Comparison of ENCODE assay signal across 16 cellular contexts in the genomic region with DNA sequence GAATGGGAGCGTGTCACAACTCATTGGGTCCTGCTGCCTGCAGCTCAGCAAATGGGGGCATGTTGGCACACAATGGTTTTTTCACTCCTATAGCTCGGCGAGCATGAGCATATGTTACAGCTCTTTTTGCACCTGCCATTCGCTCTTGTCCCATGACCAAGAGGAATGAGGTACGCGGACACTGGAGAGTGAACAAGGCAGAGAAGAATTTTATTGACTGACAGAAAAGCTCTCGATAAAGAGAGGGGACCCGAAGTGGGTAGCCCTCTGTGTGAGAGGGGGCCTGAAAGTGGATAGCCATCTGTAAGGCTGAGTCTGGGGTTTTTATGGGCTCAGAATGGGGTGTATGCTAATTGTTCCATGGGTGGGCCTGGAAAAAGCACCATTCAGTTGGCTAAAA. TPM values are rescaled to one million over a fixed set of nuclear protein-coding genes. Genes with fewer than 3 reads are reported as not detected.
DNase-seq lines count a peak whose midpoint lies in the region; ATAC-seq and TF ChIP-seq lines count a peak whose summit lies in the region.
"Had no signal": no experiment of that assay in that cellular context is flagged by ENCODE, and none has a peak within 500 bp of the region (broad histone marks: within the 10 kb centered on the region; RNA-seq: fewer than 3 reads in every experiment).

No MANE protein-coding gene starts in this region.

- H2AFZ ChIP-seq in hepatocyte (no peak overlapping the region), trophoblast cell (ENCODE audit: insufficient read depth, low read length, poor library complexity) (no peak overlapping the region)

- H3K27me3 ChIP-seq in hepatocyte (no peaks in the 10 kb centered on the region), trophoblast cell (ENCODE audit: insufficient read depth, low read length) (no peaks in the 10 kb centered on the region), HAP-1 (ENCODE audit: low read depth) (no peaks in the 10 kb centered on the region)
- H3K27me3 ChIP-seq: BLaER1 had no signal

- H4K20me1 ChIP-seq in hepatocyte (ENCODE audit: insufficient read depth, poor library complexity, severe bottlenecking): no peaks in the 10 kb centered on the region
- H4K20me1 ChIP-seq: BLaER1 had no signal

- H3K14ac ChIP-seq in trophoblast cell (ENCODE audit: low read length): no peak overlapping the region

- ATAC-seq in activated T-cell treated with anti-CD3 and anti-CD28 coated beads, Interleukin-2, amount 50 U/mL, for 72 hours (replicated peaks in 1 of 2): no peak
- ATAC-seq: GM12878 had no signal

- no peak overlapping the region for H4K91ac ChIP-seq in trophoblast cell (ENCODE audit: low read depth, low read length)

- no peak overlapping the region for H4K8ac ChIP-seq in trophoblast cell (ENCODE audit: low read depth, low read length)

- no peak overlapping the region for H3K27ac Mint-ChIP-seq in activated T-cell treated with anti-CD3 and anti-CD28 coated beads, Interleukin-2, amount 50 U/mL, for 72 hours
- H3K27ac Mint-ChIP-seq: H9, HFFc6 had no signal

- no peak for TF ChIP-seq CTCF in hepatocyte (IDR thresholded peaks at IDR 0.05; ENCODE audit: poor library complexity)

- H2BK12ac ChIP-seq in trophoblast cell (ENCODE audit: low read length): no peak overlapping the region

- no peak overlapping the region for H4K12ac ChIP-seq in trophoblast cell (ENCODE audit: low read depth, low read length)

- H3K4me1 ChIP-seq in hepatocyte (ENCODE audit: insufficient read depth) (peaks cover 14% of the 10 kb centered on the region), trophoblast cell (ENCODE audit: control insufficient read depth in 1 of 2, insufficient read depth in 2 of 2, low read length in 2 of 2) (peaks cover 3 to 7% of the 10 kb centered on the region in 2 experiments), HAP-1 (peaks cover 3% of the 10 kb centered on the region)
- H3K4me1 ChIP-seq: BLaER1 had no signal

- H2BK5ac ChIP-seq in trophoblast cell (ENCODE audit: low read depth, low read length, poor library complexity): no peak overlapping the region

- no peak overlapping the region for H3K18ac ChIP-seq in trophoblast cell (ENCODE audit: low read length)

- H3K79me2 ChIP-seq in hepatocyte (no peaks in the 10 kb centered on the region), trophoblast cell (ENCODE audit: control insufficient read depth, insufficient read depth, low read length, poor library complexity) (no peaks in the 10 kb centered on the region)

- H3K4me3 Mint-ChIP-seq in activated T-cell treated with anti-CD3 and anti-CD28 coated beads, Interleukin-2, amount 50 U/mL, for 72 hours: no peak overlapping the region
- H3K4me3 Mint-ChIP-seq: H9, HFFc6 had no signal

- in situ Hi-C loops in HAP-1 (cut with MboI; ENCODE audit: low sequenced_read_pairs): loop anchor here (25.0 kb wide), 2 partner anchors 541 to 716 kb away; no protein-coding TSS in a partner anchor

- no peaks in the 10 kb centered on the region for H3K27me3 Mint-ChIP-seq in activated T-cell treated with anti-CD3 and anti-CD28 coated beads, Interleukin-2, amount 50 U/mL, for 72 hours (ENCODE audit: low read depth)

- peak overlapping the region; percentile 23 for H3K23ac ChIP-seq in trophoblast cell (ENCODE audit: low read length)

- no peaks in the 10 kb centered on the region for H3K4me1 Mint-ChIP-seq in activated T-cell treated with anti-CD3 and anti-CD28 coated beads, Interleukin-2, amount 50 U/mL, for 72 hours (ENCODE audit: low read depth)
- H3K4me1 Mint-ChIP-seq: H9 had no signal

- H3K4me3 ChIP-seq in hepatocyte: no peak overlapping the region
- H3K4me3 ChIP-seq in trophoblast cell (ENCODE audit: low read depth, low read length): no peak overlapping the region
- H3K4me3 ChIP-seq in HAP-1: no peak overlapping the region
- H3K4me3 ChIP-seq: BLaER1, GM12878 had no signal

- H3K36me3 Mint-ChIP-seq in activated T-cell treated with anti-CD3 and anti-CD28 coated beads, Interleukin-2, amount 50 U/mL, for 72 hours (ENCODE audit: insufficient read depth in 2 of 2): peaks cover 6 to 15% of the 10 kb centered on the region in 2 donors

- DNase-seq in DMS53 (lab: John Stamatoyannopoulos, UW): peak; percentile 24
- no peak for DNase-seq in DMS53 treated with DMSO at 0.1 percent for 48 hours (lab: John Stamatoyannopoulos, UW; ENCODE audit: unreplicated experiment)
- no peak for DNase-seq in hepatocyte (ENCODE audit: low spot score)
- no peak for DNase-seq in trophoblast cell
- no peak for DNase-seq in HAP-1 (ENCODE audit: low spot score in 2 of 2)
- no peak for DNase-seq in cerebellum (ENCODE audit: low spot score)
- no peak for DNase-seq in activated T-cell treated with anti-CD3 and anti-CD28 coated beads, Interleukin-2, amount 50 U/mL, for 72 hours
- DNase-seq: AML-193; Caco-2; CD8-positive, alpha-beta memory T cell; GOT3; H9; HFFc6 had no signal

- no peak overlapping the region for H2AK5ac ChIP-seq in trophoblast cell (ENCODE audit: low read length)

- H2BK120ac ChIP-seq in trophoblast cell (ENCODE audit: insufficient read depth, low read length, poor library complexity): no peak overlapping the region

- no peaks in the 10 kb centered on the region for H3K36me3 ChIP-seq in hepatocyte (replicated peaks; ENCODE audit: insufficient read depth, low read depth)
- no peaks in the 10 kb centered on the region for H3K36me3 ChIP-seq in trophoblast cell (ENCODE audit: control insufficient read depth in 1 of 2, insufficient read depth in 2 of 2, low read length in 2 of 2)
- no peaks in the 10 kb centered on the region for H3K36me3 ChIP-seq in HAP-1 (replicated peaks)

- H3K79me1 ChIP-seq in trophoblast cell (ENCODE audit: low read length): peaks cover 2% of the 10 kb centered on the region

- 98% methylated on average over 8 of the region's 8 CpGs for WGBS in hepatocyte (ENCODE audit: low lambda C conversion rate, missing lambda C conversion rate)
- WGBS in trophoblast cell (ENCODE audit: extremely low coverage, insufficient coverage, insufficient read length): no CpG with 5 or more reads among the region's 8 CpGs

- no peak overlapping the region for H3K9ac ChIP-seq in trophoblast cell (ENCODE audit: low read length)
- H3K9ac ChIP-seq: BLaER1 had no signal

- H3K9me2 ChIP-seq in hepatocyte (replicated peaks; ENCODE audit: insufficient read depth): no peaks in the 10 kb centered on the region

- H3K9me3 ChIP-seq in hepatocyte (ENCODE audit: low read depth): no peaks in the 10 kb centered on the region
- peaks cover 11% of the 10 kb centered on the region for H3K9me3 ChIP-seq in trophoblast cell (ENCODE audit: insufficient read depth, low read depth, low read length)
- H3K9me3 ChIP-seq in HAP-1: peaks cover 3% of the 10 kb centered on the region

- H3K27ac ChIP-seq in hepatocyte (peak overlapping the region; percentile 39), trophoblast cell (ENCODE audit: low read depth, low read length) (no peak overlapping the region)
- H3K27ac ChIP-seq: 22Rv1, BLaER1 had no signal

- peaks cover 5 to 12% of the 10 kb centered on the region in 2 donors for H3K9me3 Mint-ChIP-seq in activated T-cell treated with anti-CD3 and anti-CD28 coated beads, Interleukin-2, amount 50 U/mL, for 72 hours

- H3K4ac ChIP-seq in trophoblast cell (ENCODE audit: low read depth, low read length): no peak overlapping the region

- H3K4me2 ChIP-seq in hepatocyte (no peak overlapping the region), trophoblast cell (ENCODE audit: low read length) (no peak overlapping the region)
- H3K4me2 ChIP-seq: BLaER1 had no signal

RNA-seq across cellular contexts. Expression of a gene that starts 5.5 kb away (rescaled TPM):
- total RNA-seq in hepatocyte (19.7 and 22.5 TPM in 2 replicates), cerebellum (21.6 TPM)
- 18.0 and 30.9 TPM in 2 replicates for polyA plus RNA-seq in hepatocyte
- polyA plus RNA-seq in trophoblast cell (2013): 5.2 and 5.8 TPM in 2 replicates
- 10 to 100 TPM in 1 of 2 donors, 1 to 10 TPM in 1; 9.6 to 10.8 TPM for total RNA-seq in activated T-cell treated with anti-CD3 and anti-CD28 coated beads, Interleukin-2, amount 50 U/mL, for 72 hours
